In the genomic region with DNA sequence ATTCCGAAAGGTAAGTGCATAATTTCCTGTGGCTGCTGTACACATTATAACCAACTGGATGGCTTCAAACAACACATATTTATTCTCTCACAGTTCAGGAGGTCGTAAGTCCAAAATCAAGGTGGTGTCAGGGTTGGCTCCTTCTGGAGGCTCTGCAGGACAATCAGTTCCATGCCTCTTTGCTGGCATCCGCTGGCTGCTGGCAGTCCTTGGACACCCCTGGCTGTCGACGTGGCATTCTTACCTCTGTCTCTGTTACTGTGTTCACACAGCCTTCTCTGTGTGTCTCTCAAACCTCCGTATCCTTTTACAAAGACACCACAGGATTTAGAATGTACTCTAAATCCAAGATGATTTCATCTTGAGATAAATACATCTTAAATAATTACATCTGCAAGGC, we compare ENCODE assay signal across 24 cellular contexts.
DNase-seq lines count a peak whose midpoint lies in the region; ATAC-seq, FAIRE-seq and TF ChIP-seq lines count a peak whose summit lies in the region.
"Had no signal": no experiment of that assay in that cellular context is flagged by ENCODE, and none has a peak within 500 bp of the region (broad histone marks: within the 10 kb centered on the region; RNA-seq: fewer than 3 reads in every experiment).

No MANE protein-coding gene starts in this region.

- H3K27me3 ChIP-seq in H1 (replicated peaks in 1 of 4; ENCODE audit: control insufficient read depth in 3 of 4, extremely low read depth in 1 of 4, insufficient read depth in 3 of 4, low read length in 3 of 4) (no peaks in the 10 kb centered on the region), heart left ventricle (no peaks in the 10 kb centered on the region), left ventricle myocardium inferior (ENCODE audit: low read depth) (peaks cover 4% of the 10 kb centered on the region), right cardiac atrium (ENCODE audit: control insufficient read depth, insufficient read depth) (no peaks in the 10 kb centered on the region)
- H3K27me3 ChIP-seq: BE2C; BLaER1 treated with 17β-estradiol and CSF1 and Interleukin-3, amounts not matched to agents 10 nM and 100 nM had no signal

- intact Hi-C loops in heart left ventricle (cut with DNase I), result loop anchor here in 7 of 10 donors (5.0 to 10.0 kb wide), 4 partner anchors 225 to 770 kb away; no protein-coding TSS in a partner anchor
- intact Hi-C loops in left ventricle myocardium inferior (cut with micrococcal nuclease), result no loop called here
- intact Hi-C loops in right cardiac atrium (cut with DNase I), result loop anchor here in 3 of 4 donors (5.0 to 10.0 kb wide), 5 partner anchors 53 to 757 kb away; no protein-coding TSS in a partner anchor

- POLR2A ChIA-PET in H1 (lab: Charles Lee; ENCODE audit: partially characterized antibody), result no interaction called here

- CTCF ChIA-PET in H1 (lab: Charles Lee; ENCODE audit: partially characterized antibody), result interaction anchor here (0.9 to 8.0 kb wide), 14 partner anchors 10 to 603 kb away, joined by 3 to 60 read pairs (median 10); no protein-coding TSS in a partner anchor

- no peak overlapping the region for H2AK5ac ChIP-seq in H1 (ENCODE audit: low read depth, low read length)

- TF ChIP-seq POLR2A in H1 (IDR thresholded peaks at IDR 0.05; ENCODE audit: control extremely low read depth in 1 of 2, low read depth in 2 of 2, low read length in 2 of 2) (no peak), heart left ventricle (IDR thresholded peaks at IDR 0.05) (no peak)

- H3K36me3 ChIP-seq in H1 (ENCODE audit: control insufficient read depth in 2 of 4, insufficient read depth in 4 of 4, low read length in 3 of 4), result no peaks in the 10 kb centered on the region
- no peaks in the 10 kb centered on the region for H3K36me3 ChIP-seq in heart left ventricle
- H3K36me3 ChIP-seq in left ventricle myocardium inferior, result no peaks in the 10 kb centered on the region
- H3K36me3 ChIP-seq: BE2C; BLaER1 treated with 17β-estradiol and CSF1 and Interleukin-3, amounts not matched to agents 10 nM and 100 nM had no signal

- no peak overlapping the region for H2BK20ac ChIP-seq in H1 (ENCODE audit: low read length)

- FAIRE-seq in H1 (lab: Jason Lieb, UNC), result no peak
- FAIRE-seq: A549, D721Med, GM12878 had no signal

- H3K4me1 ChIP-seq in H1 (replicated peaks in 1 of 4; ENCODE audit: control insufficient read depth in 3 of 4, insufficient read depth in 4 of 4, low read length in 3 of 4), result peaks cover 0 to 2% (median 0%) of the 10 kb centered on the region in 4 experiments; a peak in 4 of 7 replicates
- H3K4me1 ChIP-seq in heart left ventricle, result peaks cover 0 to 17% (median 0%) of the 10 kb centered on the region in 12 donors
- peaks cover 12% of the 10 kb centered on the region for H3K4me1 ChIP-seq in left ventricle myocardium inferior
- H3K4me1 ChIP-seq in right cardiac atrium (ENCODE audit: control insufficient read depth, insufficient read depth, low read length), result no peaks in the 10 kb centered on the region
- H3K4me1 ChIP-seq: A549, BE2C had no signal

- H3K4me3 ChIP-seq in H1 (ENCODE audit: extremely low read depth in 1 of 4, insufficient read depth in 2 of 4, low read depth in 3 of 4, low read length in 4 of 4) (no peak overlapping the region), heart left ventricle (peak overlapping the region in 4 of 12 donors; percentile 7 to 22 (median 16)), left ventricle myocardium inferior (peak overlapping the region; percentile 49), right cardiac atrium (ENCODE audit: low read length) (peak overlapping the region; percentile 14)
- H3K4me3 ChIP-seq: A549; BLaER1 treated with 17β-estradiol and CSF1 and Interleukin-3, amounts not matched to agents 10 nM and 100 nM; GM12878 had no signal

- H3K56ac ChIP-seq in H1 (replicated peaks; ENCODE audit: insufficient read length, low read depth, low read length), result no peak overlapping the region

- H3K4ac ChIP-seq in H1 (replicated peaks; ENCODE audit: insufficient read length, low read depth, low read length), result no peak overlapping the region

- H2BK120ac ChIP-seq in H1 (replicated peaks; ENCODE audit: low read depth, low read length), result no peak overlapping the region

- H3K9me3 ChIP-seq in H1 (ENCODE audit: insufficient read depth in 2 of 2, low read depth in 1 of 2, low read length in 1 of 2), result no peaks in the 10 kb centered on the region
- no peaks in the 10 kb centered on the region for H3K9me3 ChIP-seq in heart left ventricle
- no peaks in the 10 kb centered on the region for H3K9me3 ChIP-seq in left ventricle myocardium inferior (replicated peaks)
- no peaks in the 10 kb centered on the region for H3K9me3 ChIP-seq in right cardiac atrium (ENCODE audit: control insufficient read depth, low read length)
- H3K9me3 ChIP-seq: A549, BE2C had no signal

- no peak for DNase-seq in H1 (ENCODE audit: low read depth in 1 of 2, low spot score in 2 of 2)
- peak in 3 of 5 donors; percentile 49 to 76 (median 74) for DNase-seq in heart left ventricle
- DNase-seq in left ventricle myocardium inferior, result peak; percentile 72
- DNase-seq in right cardiac atrium, result peak; percentile 61 to 86 (median 84)
- no peak for DNase-seq in NCI-H2081 treated with DMSO at 0.1 percent for 48 hours (lab: John Stamatoyannopoulos, UW)
- DNase-seq in mesenteric fat pad (ENCODE audit: low spot score), result no peak
- DNase-seq: 8988T; ACHN; AML-193; BE2C; CD4-positive, alpha-beta T cell; CD8-positive, alpha-beta memory T cell; DMS 273 treated with DMSO at 0.1 percent for 48 hours; DMS79; EL; GDM1; GOT3; H9 had no signal

- WGBS in H1 (ENCODE audit: extremely low coverage in 1 of 2, insufficient coverage in 1 of 2, insufficient read length in 1 of 2, insufficient replicate concordance in 2 of 2, low coverage in 1 of 2, low lambda C conversion rate in 2 of 2, missing lambda C conversion rate in 1 of 2), 2 experiments, result 84% methylated on average over 6 of the region's 6 CpGs; no CpG with 5 or more reads in 1 of the 2 experiments
- 40 to 56% (median 50%) methylated on average over 6 of the region's 6 CpGs for WGBS in heart left ventricle, 4 donors
- WGBS in right cardiac atrium, result 50% methylated on average over 6 of the region's 6 CpGs

- H3K9ac ChIP-seq in H1 (replicated peaks in 1 of 4; ENCODE audit: extremely low read depth in 1 of 4, low read depth in 3 of 4, low read length in 3 of 4), result no peak overlapping the region
- H3K9ac ChIP-seq: BLaER1 treated with 17β-estradiol and CSF1 and Interleukin-3, amounts not matched to agents 10 nM and 100 nM had no signal

- TF ChIP-seq RAD21 in H1 (IDR thresholded peaks at IDR 0.05 in 1 of 2, conservative IDR thresholded peaks at IDR 0.05 in 1 of 2; ENCODE audit: low read depth in 2 of 2, low read length in 2 of 2), result no peak

- TF ChIP-seq EP300 in H1 (IDR thresholded peaks at IDR 0.05; ENCODE audit: borderline replicate concordance in 1 of 2, low read depth in 2 of 2, low read length in 2 of 2), result no peak

- no peak overlapping the region for H3K27ac ChIP-seq in H1 (ENCODE audit: low read depth, low read length)
- H3K27ac ChIP-seq in heart left ventricle, result peak overlapping the region in 9 of 12 donors; percentile 25 to 77 (median 64)
- H3K27ac ChIP-seq in left ventricle myocardium inferior (replicated peaks), result peak overlapping the region; percentile 90
- peak overlapping the region; percentile 86 for H3K27ac ChIP-seq in right cardiac atrium (ENCODE audit: low read length)
- H3K27ac ChIP-seq: A549; BLaER1 treated with 17β-estradiol and CSF1 and Interleukin-3, amounts not matched to agents 10 nM and 100 nM had no signal

- no peaks in the 10 kb centered on the region for H3K23me2 ChIP-seq in H1 (ENCODE audit: low read depth, low read length)

- no peaks in the 10 kb centered on the region for H3K79me1 ChIP-seq in H1 (ENCODE audit: low read depth, low read length)

- no peaks in the 10 kb centered on the region for H3K79me2 ChIP-seq in H1 (ENCODE audit: control insufficient read depth in 1 of 2, insufficient read depth in 2 of 2, low read length in 2 of 2)

- no peak overlapping the region for H3K4me2 ChIP-seq in H1 (ENCODE audit: insufficient read depth in 1 of 2, low read depth in 2 of 2, low read length in 2 of 2)
- H3K4me2 ChIP-seq: A549; BLaER1 treated with 17β-estradiol and CSF1 and Interleukin-3, amounts not matched to agents 10 nM and 100 nM had no signal

- H3K14ac ChIP-seq in H1 (ENCODE audit: insufficient read length), result no peak overlapping the region

- no peak overlapping the region for H3K23ac ChIP-seq in H1 (ENCODE audit: insufficient read length)

- H2BK12ac ChIP-seq in H1 (ENCODE audit: low read depth, low read length), result no peak overlapping the region

- H4K91ac ChIP-seq in H1 (replicated peaks; ENCODE audit: insufficient read length, low read length), result peak overlapping the region; percentile 13

- no peak overlapping the region for H4K8ac ChIP-seq in H1 (ENCODE audit: extremely low read depth, insufficient read depth, low read length)

- H4K20me1 ChIP-seq in H1 (replicated peaks in 1 of 2; ENCODE audit: control insufficient read depth in 1 of 2, insufficient read depth in 2 of 2, low read length in 2 of 2), result no peaks in the 10 kb centered on the region
- H4K20me1 ChIP-seq: BLaER1 treated with 17β-estradiol and CSF1 and Interleukin-3, amounts not matched to agents 10 nM and 100 nM had no signal

- H2AFZ ChIP-seq in H1 (ENCODE audit: low read length), result no peak overlapping the region

- peak; percentile 88 to 95 (median 90) for ATAC-seq in heart left ventricle
- peak; percentile 92 for ATAC-seq in right cardiac atrium
- ATAC-seq in HG03432 (IDR thresholded peaks at IDR 0.05; ENCODE audit: unreplicated experiment), result no peak
- ATAC-seq: A549, GM12878, HCT116 had no signal

- no peak overlapping the region for H4K5ac ChIP-seq in H1 (ENCODE audit: insufficient read length, low read depth, low read length)

- H2BK15ac ChIP-seq in H1 (ENCODE audit: low read length), result no peak overlapping the region

- TF ChIP-seq CTCF in H1 (IDR thresholded peaks at IDR 0.05; ENCODE audit: control extremely low read depth in 1 of 3, insufficient read depth in 1 of 3, low read depth in 1 of 3, low read length in 3 of 3) (no peak), heart left ventricle (IDR thresholded peaks at IDR 0.05) (no peak), left ventricle myocardium inferior (IDR thresholded peaks at IDR 0.05; ENCODE audit: borderline replicate concordance) (no peak)

- no peak overlapping the region for H3K18ac ChIP-seq in H1 (ENCODE audit: extremely low read depth, low read length)

- no peak overlapping the region for H2BK5ac ChIP-seq in H1 (ENCODE audit: low read depth, low read length)

TF ChIP-seq in H1, 55 proteins besides CTCF, POLR2A, EP300 and RAD21:
- TF ChIP-seq RNF2 (IDR thresholded peaks at IDR 0.05; ENCODE audit: borderline replicate concordance, low read depth, low read length, missing control alignments, poor library complexity, severe bottlenecking) (no peak), CREB1 (IDR thresholded peaks at IDR 0.05) (no peak), GTF2F1 (IDR thresholded peaks at IDR 0.05; ENCODE audit: borderline replicate concordance, low read depth, low read length) (no peak), CBX5 (IDR thresholded peaks at IDR 0.05; ENCODE audit: low read depth, low read length) (no peak), SRF (IDR thresholded peaks at IDR 0.05; ENCODE audit: low read depth, low read length) (no peak), TEAD4 (IDR thresholded peaks at IDR 0.05; ENCODE audit: low read depth, low read length) (no peak)

Comparison
In these comparisons a context has a peak if more than half of its experiments do, and no peak if none do; other contexts are left out.
1. DNase-seq: peak in heart left ventricle (3 of 5), left ventricle myocardium inferior (single experiment) and right cardiac atrium (3 of 3); none in H1 (0 of 2), NCI-H2081 treated with DMSO at 0.1 percent for 48 hours (single experiment) and mesenteric fat pad (single experiment).
2. H3K4me3 ChIP-seq: peak in left ventricle myocardium inferior (single experiment) and right cardiac atrium (single experiment); none in H1 (0 of 4).